Comparison of ENCODE assay signal across 20 cellular contexts in genomic region chr12:68210875-68211274, GRCh38. TPM values are rescaled to one million over a fixed set of nuclear protein-coding genes. Genes with fewer than 3 reads are reported as not detected.
DNase-seq lines count a peak whose midpoint lies in the region; ATAC-seq and TF ChIP-seq lines count a peak whose summit lies in the region.
"Had no signal": no experiment of that assay in that cellular context is flagged by ENCODE, and none has a peak within 500 bp of the region (broad histone marks: within the 10 kb centered on the region; RNA-seq: fewer than 3 reads in every experiment).

No MANE protein-coding gene starts in this region.

- peaks cover 14% of the 10 kb centered on the region for H3K36me3 Mint-ChIP-seq in mesothelial cell of epicardium
- H3K36me3 Mint-ChIP-seq: CD4-positive, CD25-positive, alpha-beta regulatory T cell had no signal

- no peaks in the 10 kb centered on the region for H3K27me3 ChIP-seq in WERI-Rb-1 (ENCODE audit: insufficient read depth, low read depth, severe bottlenecking)

- no peaks in the 10 kb centered on the region; the same call in 1 of the 2 replicates for H3K36me3 ChIP-seq in WERI-Rb-1
- H3K36me3 ChIP-seq: BE2C had no signal

- TF ChIP-seq CTCF in WERI-Rb-1 (IDR thresholded peaks at IDR 0.05; ENCODE audit: low read depth, low read length) (no peak), mesothelial cell of epicardium (IDR thresholded peaks at IDR 0.05; ENCODE audit: unreplicated experiment) (no peak)

- no peak overlapping the region for H3K4me3 Mint-ChIP-seq in mesothelial cell of epicardium
- H3K4me3 Mint-ChIP-seq: CD4-positive, CD25-positive, alpha-beta regulatory T cell; CD8-positive, alpha-beta memory T cell; GM23338 had no signal

- DNase-seq in NCI-H82 (lab: John Stamatoyannopoulos, UW) (peak; percentile 18), NCI-H82 treated with DMSO at 0.1 percent for 48 hours (lab: John Stamatoyannopoulos, UW; ENCODE audit: unreplicated experiment) (no peak), SK-N-DZ (ENCODE audit: low spot score) (peak; percentile 51), WERI-Rb-1 (no peak), mesothelial cell of epicardium (ENCODE audit: low spot score in 2 of 2, unreplicated experiment in 2 of 2) (no peak), substantia nigra (lab: John Stamatoyannopoulos, UW) (no peak)
- DNase-seq: ACHN; BE2C; C1 segment of cervical spinal cord; CD4-positive, CD25-positive, alpha-beta regulatory T cell; CD8-positive, alpha-beta memory T cell; COR-L47; DMS 273 treated with DMSO at 0.1 percent for 48 hours; DMS79; GDM1; HCEC 1CT had no signal

- H3K9me3 Mint-ChIP-seq in mesothelial cell of epicardium, result peaks cover 39% of the 10 kb centered on the region
- H3K9me3 Mint-ChIP-seq: CD8-positive, alpha-beta memory T cell; GM23338 had no signal

- H3K9me3 ChIP-seq in WERI-Rb-1 (ENCODE audit: severe bottlenecking), result no peaks in the 10 kb centered on the region
- H3K9me3 ChIP-seq: BE2C had no signal

- H3K4me1 Mint-ChIP-seq in mesothelial cell of epicardium, result peaks cover 27% of the 10 kb centered on the region

- no peaks in the 10 kb centered on the region for H3K27me3 Mint-ChIP-seq in mesothelial cell of epicardium (ENCODE audit: low read depth)

- peak overlapping the region; percentile 98 for H3K27ac ChIP-seq in WERI-Rb-1
- H3K27ac ChIP-seq in substantia nigra (ENCODE audit: low read depth, low read length, poor library complexity, severe bottlenecking), result no peak overlapping the region

- no peak for ATAC-seq in activated CD4-positive, CD25-positive, alpha-beta regulatory T cell treated with anti-CD3 and anti-CD28 coated beads, Interleukin-2, amount 50 U/mL, for 24 hours
- ATAC-seq: GM23338 had no signal

- H3K4me3 ChIP-seq in WERI-Rb-1 (ENCODE audit: low read depth, low read length), result no peak overlapping the region
- H3K4me3 ChIP-seq: GM23338 had no signal

- H3K27ac Mint-ChIP-seq in mesothelial cell of epicardium, result peak overlapping the region; percentile 43
- H3K27ac Mint-ChIP-seq: CD4-positive, CD25-positive, alpha-beta regulatory T cell; GM23338 had no signal

RNA-seq across cellular contexts. Expression of gene IL26, which starts 14.7 kb away (rescaled TPM):
- polyA plus RNA-seq in SK-N-DZ (2014; cell fraction: cytosol; rRNA removed), result not detected in 2 replicates
- not detected in 2 replicates for polyA plus RNA-seq in SK-N-DZ (2014; cell fraction: nucleus; rRNA removed)
- not detected in 3 replicates for total RNA-seq in mesothelial cell of epicardium
- total RNA-seq: CD4-positive, CD25-positive, alpha-beta regulatory T cell; Daoy; GM23338; HT-29 had no signal
- polyA plus RNA-seq: GM23338 had no signal

RNA-seq across cellular contexts. Expression of gene IL22, which starts 42.5 kb away (rescaled TPM):
- not detected in 2 replicates for polyA plus RNA-seq in SK-N-DZ (2014; cell fraction: cytosol; rRNA removed)
- polyA plus RNA-seq in SK-N-DZ (2014; cell fraction: nucleus; rRNA removed), result not detected in 2 replicates
- total RNA-seq in mesothelial cell of epicardium, result not detected in 3 replicates
- total RNA-seq: CD4-positive, CD25-positive, alpha-beta regulatory T cell; Daoy; GM23338; HT-29 had no signal
- polyA plus RNA-seq: CD4-positive, CD25-positive, alpha-beta regulatory T cell; CD8-positive, alpha-beta memory T cell; GM23338 had no signal

RNA-seq across cellular contexts. Expression of gene IFNG, which starts 51.3 kb away (rescaled TPM):
- polyA plus RNA-seq in SK-N-DZ (2014; cell fraction: cytosol; rRNA removed), result not detected in 2 replicates
- 0.80 TPM in 1 of 2 replicates, not detected in the other for polyA plus RNA-seq in SK-N-DZ (2014; cell fraction: nucleus; rRNA removed)
- total RNA-seq in mesothelial cell of epicardium, result not detected in 3 replicates
- total RNA-seq: Daoy, GM23338, HT-29 had no signal
- polyA plus RNA-seq: GM23338 had no signal

Comparison
In these comparisons a context has a peak if more than half of its experiments do, and no peak if none do; other contexts are left out.
1. DNase-seq: peak in NCI-H82 (single experiment) and SK-N-DZ (single experiment); none in NCI-H82 treated with DMSO at 0.1 percent for 48 hours (single experiment), WERI-Rb-1 (single experiment), mesothelial cell of epicardium (0 of 2) and substantia nigra (0 of 49).